Comparison of ENCODE assay signal across 8 cellular contexts in genomic region chr1:11320153-11320936, GRCh38. TPM values are rescaled to one million over a fixed set of nuclear protein-coding genes. Genes with fewer than 3 reads are reported as not detected.
DNase-seq lines count a peak whose midpoint lies in the region; ATAC-seq and TF ChIP-seq lines count a peak whose summit lies in the region.

No MANE protein-coding gene starts in this region.

- TF ChIP-seq CTCF in KMS-11 (conservative IDR thresholded peaks at IDR 0.05; ENCODE audit: low read depth, low read length) = peak; percentile 76
- TF ChIP-seq CTCF in foreskin keratinocyte (conservative IDR thresholded peaks at IDR 0.05) = peak; percentile 55

- peaks cover 0 to 3% (median 0%) of the 10 kb centered on the region in 3 donors for H3K4me1 Mint-ChIP-seq in CD8-positive, alpha-beta memory T cell

- H3K9me3 Mint-ChIP-seq in CD8-positive, alpha-beta memory T cell = no peaks in the 10 kb centered on the region

- no peak for ATAC-seq in foreskin keratinocyte
- ATAC-seq in HG03139 (IDR thresholded peaks at IDR 0.05; ENCODE audit: unreplicated experiment) = no peak

- H3K36me3 ChIP-seq in CD8-positive, alpha-beta memory T cell (ENCODE audit: insufficient read depth, low read length) = no peaks in the 10 kb centered on the region
- H3K36me3 ChIP-seq in KMS-11 (ENCODE audit: insufficient read depth) = no peaks in the 10 kb centered on the region

- peaks cover 8% of the 10 kb centered on the region for H3K4me1 ChIP-seq in CD8-positive, alpha-beta memory T cell (ENCODE audit: insufficient read depth, low read length)
- H3K4me1 ChIP-seq in KMS-11 (ENCODE audit: low read depth, poor library complexity, severe bottlenecking) = no peaks in the 10 kb centered on the region
- peaks cover 12% of the 10 kb centered on the region for H3K4me1 ChIP-seq in foreskin keratinocyte

- POLR2A ChIA-PET in CD8-positive, alpha-beta memory T cell (lab: Charles Lee) = no interaction called here

- H2AFZ ChIP-seq in KMS-11 (ENCODE audit: low read depth) = no peak overlapping the region

- CTCF ChIA-PET in CD8-positive, alpha-beta memory T cell (lab: Charles Lee) = interaction anchor here (1.0 to 1.1 kb wide), 2 partner anchors 28 to 330 kb away, joined by 3 to 4 read pairs; no protein-coding TSS in a partner anchor

- H3K27ac Mint-ChIP-seq in CD8-positive, alpha-beta memory T cell = peak overlapping the region in 1 of 8 donors; percentile 92

- no peak overlapping the region for H3K4me3 ChIP-seq in CD8-positive, alpha-beta memory T cell (ENCODE audit: low read length)
- H3K4me3 ChIP-seq in KMS-11 (IDR thresholded peaks at IDR 0.05; ENCODE audit: insufficient read depth, low read depth, low read length) = no peak overlapping the region

- H4K20me1 ChIP-seq in KMS-11 (ENCODE audit: insufficient read depth) = no peaks in the 10 kb centered on the region

- no peaks in the 10 kb centered on the region for H3K9me3 ChIP-seq in CD8-positive, alpha-beta memory T cell (ENCODE audit: low read length)

- no peak overlapping the region for H3K4me2 ChIP-seq in KMS-11

- no peaks in the 10 kb centered on the region for H3K79me2 ChIP-seq in KMS-11 (ENCODE audit: insufficient read depth, low read depth)

- no peak overlapping the region for H3K27ac ChIP-seq in CD8-positive, alpha-beta memory T cell (ENCODE audit: low read depth, low read length)
- H3K27ac ChIP-seq in KMS-11 (no peak overlapping the region), foreskin keratinocyte (no peak overlapping the region)

- H3K36me3 Mint-ChIP-seq in CD8-positive, alpha-beta memory T cell = no peaks in the 10 kb centered on the region

- H3K9ac ChIP-seq in KMS-11 = no peak overlapping the region

- DNase-seq in CD8-positive, alpha-beta memory T cell = peak in 3 of 5 donors; percentile 3 to 21 (median 7)
- DNase-seq in activated CD8-positive, alpha-beta memory T cell treated with anti-CD3 and anti-CD28 coated beads, Interleukin-2, amount 50 U/mL, for 4 hours = peak; percentile 47
- DNase-seq in foreskin keratinocyte (no peak), SIG-M5 (lab: John Stamatoyannopoulos, UW) (no peak), NCI-H1048 (lab: John Stamatoyannopoulos, UW) (no peak)
- DNase-seq in stimulated activated CD4-positive, alpha-beta T cell treated with anti-CD3 and anti-CD28 coated beads, TNF-alpha, amount 100 ng/mL, for 48 hours (ENCODE audit: low read depth in 3 of 3) = peak; percentile 3 to 29 (median 6)

- H3K27me3 ChIP-seq in CD8-positive, alpha-beta memory T cell (ENCODE audit: insufficient read depth, low read length, poor library complexity, severe bottlenecking) = no peaks in the 10 kb centered on the region
- peaks cover 80% of the 10 kb centered on the region; the same call in 1 of the 2 replicates for H3K27me3 ChIP-seq in KMS-11 (ENCODE audit: insufficient read depth, low read depth)
- no peaks in the 10 kb centered on the region for H3K27me3 ChIP-seq in foreskin keratinocyte

- H3K27me3 Mint-ChIP-seq in CD8-positive, alpha-beta memory T cell = peaks cover 7 to 15% of the 10 kb centered on the region in 2 donors

- H3K4me3 Mint-ChIP-seq in CD8-positive, alpha-beta memory T cell = no peak overlapping the region

RNA-seq across cellular contexts. Expression of gene UBIAD1, which starts 47.3 kb away (rescaled TPM):
- total RNA-seq in CD8-positive, alpha-beta memory T cell = 10 to 100 TPM; 35.7 to 41.8 TPM
- polyA plus RNA-seq in CD8-positive, alpha-beta memory T cell = 31.4 TPM
- total RNA-seq in foreskin keratinocyte = 11.3 and 13.3 TPM in 2 replicates
- polyA plus RNA-seq in foreskin keratinocyte = 8.0 and 9.5 TPM in 2 replicates

RNA-seq across cellular contexts. Expression of gene MTOR, which starts 58.0 kb away (rescaled TPM):
- total RNA-seq in CD8-positive, alpha-beta memory T cell = 10 to 100 TPM; 53.9 to 55.2 TPM
- polyA plus RNA-seq in CD8-positive, alpha-beta memory T cell = 8.0 TPM
- 49.0 and 51.8 TPM in 2 replicates for total RNA-seq in foreskin keratinocyte
- 16.0 and 18.8 TPM in 2 replicates for polyA plus RNA-seq in foreskin keratinocyte

Comparison
In these comparisons a context has a peak if more than half of its experiments do, and no peak if none do; other contexts are left out.
1. DNase-seq: peak in CD8-positive, alpha-beta memory T cell (3 of 5), activated CD8-positive, alpha-beta memory T cell treated with anti-CD3 and anti-CD28 coated beads, Interleukin-2, amount 50 U/mL, for 4 hours (single experiment) and stimulated activated CD4-positive, alpha-beta T cell treated with anti-CD3 and anti-CD28 coated beads, TNF-alpha, amount 100 ng/mL, for 48 hours (3 of 3); none in foreskin keratinocyte (0 of 2), SIG-M5 (single experiment) and NCI-H1048 (single experiment).